ENCODE assay signal across 8 cellular contexts in the genomic region with DNA sequence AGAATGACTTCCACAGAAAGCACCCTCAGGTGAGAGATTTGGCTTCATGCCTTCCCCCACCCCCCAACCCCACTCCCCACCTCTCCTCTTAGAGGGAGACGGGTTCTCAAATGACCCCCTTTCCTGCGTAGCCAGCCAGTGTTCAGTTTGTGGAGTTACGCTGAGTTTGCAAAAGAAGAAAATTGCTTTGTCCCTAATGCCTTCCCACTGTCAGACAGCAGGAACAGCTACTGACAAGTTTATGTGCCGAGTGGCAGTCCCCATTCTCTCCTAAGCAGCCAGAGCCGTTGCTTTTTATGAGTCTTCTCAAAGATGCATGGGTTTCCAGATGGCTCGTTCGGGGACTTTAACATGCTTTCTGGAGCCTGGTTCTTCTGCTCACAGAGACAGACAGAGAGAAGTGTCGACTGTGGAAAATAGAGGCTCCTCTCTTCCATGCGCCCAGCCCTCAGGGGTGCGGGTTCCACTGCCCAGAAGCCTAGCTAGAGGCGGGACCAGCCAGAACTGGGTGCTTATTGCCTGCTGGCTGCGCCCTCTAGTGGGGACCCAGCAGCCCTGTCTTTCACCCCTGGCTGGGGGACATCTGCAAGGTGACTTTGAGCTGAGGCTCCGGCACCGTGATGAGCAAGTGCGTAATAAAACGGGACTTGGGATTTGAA.
DNase-seq lines count a peak whose midpoint lies in the region; ATAC-seq and TF ChIP-seq lines count a peak whose summit lies in the region.

No MANE protein-coding gene starts in this region.

- H3K27ac Mint-ChIP-seq in activated naive CD8-positive, alpha-beta T cell treated with anti-CD3 and anti-CD28 coated beads for 36 hours: peak overlapping the region; percentile 86

- CTCF ChIA-PET in BJ (lab: Yijun Ruan, JAX): interaction anchor here (0.6 to 4.7 kb wide), 59 partner anchors 8 to 551 kb away, joined by 3 to 74 read pairs (median 4); no protein-coding TSS in a partner anchor

- H2AFZ ChIP-seq in SU-DHL-6 (ENCODE audit: low read depth, low read length, severe bottlenecking): no peak overlapping the region

- peaks cover 36% of the 10 kb centered on the region for H3K4me1 Mint-ChIP-seq in activated naive CD8-positive, alpha-beta T cell treated with anti-CD3 and anti-CD28 coated beads for 36 hours

- no peak overlapping the region for H3K4me3 ChIP-seq in BJ (ENCODE audit: low read depth, low read length)
- H3K4me3 ChIP-seq in SU-DHL-6 (ENCODE audit: insufficient read depth, low read length, poor library complexity, severe bottlenecking): no peak overlapping the region
- no peak overlapping the region for H3K4me3 ChIP-seq in psoas muscle
- no peak overlapping the region for H3K4me3 ChIP-seq in vagina

- POLR2A ChIA-PET in BJ (lab: Charles Lee): interaction anchor here (0.6 kb wide), 1 partner anchor 129 kb away, joined by 3 read pairs; no protein-coding TSS in a partner anchor

- DNase-seq in BJ (ENCODE audit: low read depth) (peak; percentile 13), NCI-H1092 (lab: John Stamatoyannopoulos, UW) (peak; percentile 62), Right ventricle myocardium superior (peak; percentile 84), psoas muscle (peak; percentile 70 to 82), vagina (ENCODE audit: extremely low spot score in 2 of 2) (peak; percentile 86 to 95)
- DNase-seq in activated naive CD8-positive, alpha-beta T cell treated with anti-CD3 and anti-CD28 coated beads for 36 hours: peak; percentile 76

- 33 to 36% (median 34%) methylated on average over 16 of the region's 16 CpGs for WGBS in psoas muscle, 3 donors

- H3F3A ChIP-seq in SU-DHL-6 (ENCODE audit: insufficient read depth): no peaks in the 10 kb centered on the region

- no peak overlapping the region for H3K4me2 ChIP-seq in SU-DHL-6 (ENCODE audit: low read depth, low read length, poor library complexity, severe bottlenecking)

- no peaks in the 10 kb centered on the region for H3K79me2 ChIP-seq in SU-DHL-6 (ENCODE audit: insufficient read depth, low read length)

- no peaks in the 10 kb centered on the region for H3K36me3 ChIP-seq in BJ (ENCODE audit: control insufficient read depth, insufficient read depth, low read length)
- H3K36me3 ChIP-seq in SU-DHL-6 (ENCODE audit: low read length): no peaks in the 10 kb centered on the region
- peaks cover 0 to 13% of the 10 kb centered on the region in 2 donors for H3K36me3 ChIP-seq in psoas muscle (ENCODE audit: insufficient read depth in 1 of 2, low read depth in 1 of 2)
- no peaks in the 10 kb centered on the region for H3K36me3 ChIP-seq in vagina

- H3K9me2 ChIP-seq in SU-DHL-6 (replicated peaks; ENCODE audit: insufficient read depth, low read length): no peaks in the 10 kb centered on the region

- H3K27ac ChIP-seq in SU-DHL-6 (ENCODE audit: low read depth, low read length): no peak overlapping the region
- no peak overlapping the region for H3K27ac ChIP-seq in psoas muscle
- no peak overlapping the region for H3K27ac ChIP-seq in vagina

- TF ChIP-seq POLR2A in vagina (IDR thresholded peaks at IDR 0.05): no peak

- ATAC-seq in GM21367 (IDR thresholded peaks at IDR 0.05; ENCODE audit: unreplicated experiment) (peak; percentile 61), Right ventricle myocardium superior (ENCODE audit: poor library complexity) (peak; percentile 96), psoas muscle (peak; percentile 82 to 92 (median 88))

- H3K9me3 ChIP-seq in SU-DHL-6 (ENCODE audit: insufficient read depth, low read length) (no peaks in the 10 kb centered on the region), psoas muscle (no peaks in the 10 kb centered on the region), vagina (no peaks in the 10 kb centered on the region)

- H3K9ac ChIP-seq in SU-DHL-6 (ENCODE audit: low read length): no peak overlapping the region

- peak overlapping the region; percentile 51 for H3K4me3 Mint-ChIP-seq in activated naive CD8-positive, alpha-beta T cell treated with anti-CD3 and anti-CD28 coated beads for 36 hours

- intact Hi-C loops in Right ventricle myocardium superior (cut with DNase I): loop anchor here (5.0 kb wide), 1 partner anchor 429 kb away; no protein-coding TSS in a partner anchor
- intact Hi-C loops in psoas muscle (cut with DNase I): loop anchor here (2.0 to 5.0 kb wide), 4 partner anchors 73 to 539 kb away; no protein-coding TSS in a partner anchor
- intact Hi-C loops in vagina (cut with DNase I): loop anchor here (5.0 to 10.0 kb wide), 4 partner anchors 64 to 537 kb away; no protein-coding TSS in a partner anchor

- no peaks in the 10 kb centered on the region for H3K27me3 Mint-ChIP-seq in activated naive CD8-positive, alpha-beta T cell treated with anti-CD3 and anti-CD28 coated beads for 36 hours

- H3K27me3 ChIP-seq in BJ (ENCODE audit: control insufficient read depth, insufficient read depth, low read length) (no peaks in the 10 kb centered on the region), SU-DHL-6 (ENCODE audit: low read length) (no peaks in the 10 kb centered on the region), psoas muscle (ENCODE audit: insufficient read depth in 3 of 3, low read length in 2 of 3) (no peaks in the 10 kb centered on the region), vagina (no peaks in the 10 kb centered on the region)

- peak; percentile 99 for TF ChIP-seq CTCF in BJ (IDR thresholded peaks at IDR 0.05; ENCODE audit: insufficient read depth, low read depth, low read length)
- peak; percentile 95 for TF ChIP-seq CTCF in SU-DHL-6 (IDR thresholded peaks at IDR 0.05; ENCODE audit: insufficient read depth, low read length, poor library complexity, severe bottlenecking)
- TF ChIP-seq CTCF in psoas muscle (IDR thresholded peaks at IDR 0.05): peak; percentile 88
- peak; percentile 74 to 95 (median 85) for TF ChIP-seq CTCF in vagina (IDR thresholded peaks at IDR 0.05)

- H3K36me3 Mint-ChIP-seq in activated naive CD8-positive, alpha-beta T cell treated with anti-CD3 and anti-CD28 coated beads for 36 hours: peaks cover 2% of the 10 kb centered on the region

- no peaks in the 10 kb centered on the region for H3K9me3 Mint-ChIP-seq in activated naive CD8-positive, alpha-beta T cell treated with anti-CD3 and anti-CD28 coated beads for 36 hours

- H4K20me1 ChIP-seq in SU-DHL-6 (ENCODE audit: low read depth, low read length): no peaks in the 10 kb centered on the region

- H3K4me1 ChIP-seq in psoas muscle (no peaks in the 10 kb centered on the region), vagina (peaks cover 13% of the 10 kb centered on the region)

Comparison
In these comparisons a context has a peak if more than half of its experiments do, and no peak if none do; other contexts are left out.
1. DNase-seq: peak in every context shown above with its lines; median percentile 90 in vagina; 84 in Right ventricle myocardium superior; 76 in activated naive CD8-positive, alpha-beta T cell treated with anti-CD3 and anti-CD28 coated beads for 36 hours; 76 in psoas muscle; 62 in NCI-H1092; 13 in BJ.